19 cellular contexts compared by ENCODE assay signal in genomic region chr22:41124086-41124485, GRCh38. TPM values are rescaled to one million over a fixed set of nuclear protein-coding genes. Genes with fewer than 3 reads are reported as not detected.
DNase-seq lines count a peak whose midpoint lies in the region; ATAC-seq, FAIRE-seq and TF ChIP-seq lines count a peak whose summit lies in the region.
"Had no signal": no experiment of that assay in that cellular context is flagged by ENCODE, and none has a peak within 500 bp of the region (broad histone marks: within the 10 kb centered on the region; RNA-seq: fewer than 3 reads in every experiment).

No MANE protein-coding gene starts in this region.

- H3K79me2 ChIP-seq in HepG2 (ENCODE audit: insufficient read depth, low read length) = peaks cover 37% of the 10 kb centered on the region

- no peak for FAIRE-seq in HepG2 (lab: Jason Lieb, UNC)
- FAIRE-seq: A204.1, D721Med, G401.6, GM12891, GM19239, H1 had no signal

- no peak overlapping the region for H3K4me3 Mint-ChIP-seq in progenitor cell of endocrine pancreas (ENCODE audit: low read depth)
- H3K4me3 Mint-ChIP-seq: CD4-positive, alpha-beta T cell; H9 had no signal

- H3K36me3 Mint-ChIP-seq in progenitor cell of endocrine pancreas (ENCODE audit: insufficient read depth) = peaks cover 27% of the 10 kb centered on the region

- in situ Hi-C loops in HepG2 (cut with HindIII; ENCODE audit: extremely low pct_ligation_motif_present, low pct_unique_long_range_greater_than_20kb) = no loop called here

- no TSS peak for BruUV-seq in HepG2 (replicated peaks; lab: Mats Ljungman, UMichigan)

- DNase-seq in HepG2 (ENCODE audit: low spot score) (no peak), right lobe of liver (no peak), RWPE2 (ENCODE audit: low spot score) (no peak), left lobe of liver (ENCODE audit: low spot score) (no peak), progenitor cell of endocrine pancreas (ENCODE audit: low spot score, unreplicated experiment) (no peak), T1000 (lab: John Stamatoyannopoulos, UW) (no peak)
- no peak for DNase-seq in stimulated activated CD4-positive, alpha-beta T cell treated with anti-CD3 and anti-CD28 coated beads, Interleukin-1b, Interleukin-23, amount 100 ng/mL, for 48 hours
- DNase-seq: ACHN; Caco-2; CD4-positive, alpha-beta T cell; H9 had no signal

- CTCF ChIA-PET in HepG2 (lab: Yijun Ruan, JAX; ENCODE audit: low intra/inter-chr PET ratio, low total read pairs) = no interaction called here

- no peaks in the 10 kb centered on the region for H3K9me3 Mint-ChIP-seq in progenitor cell of endocrine pancreas (ENCODE audit: low read depth)
- H3K9me3 Mint-ChIP-seq: CD4-positive, alpha-beta T cell; H9 had no signal

- TF ChIP-seq RAD21 in HepG2 (CRISPR knock-in tag; IDR thresholded peaks at IDR 0.05) = no peak

- no peak overlapping the region for H3K4me2 ChIP-seq in HepG2 (ENCODE audit: low read depth, low read length)

- H3K36me3 ChIP-seq in HepG2 (replicated peaks in 1 of 2; ENCODE audit: control insufficient read depth in 1 of 2, insufficient read depth in 2 of 2, low read length in 2 of 2) = peaks cover 17 to 51% of the 10 kb centered on the region in 2 experiments
- H3K36me3 ChIP-seq in right lobe of liver = peaks cover 10 to 48% (median 24%) of the 10 kb centered on the region in 4 donors
- peaks cover 79% of the 10 kb centered on the region for H3K36me3 ChIP-seq in RWPE2 (ENCODE audit: low read depth)

- peak overlapping the region; percentile 64 for H3K27ac Mint-ChIP-seq in progenitor cell of endocrine pancreas
- H3K27ac Mint-ChIP-seq: H9 had no signal

- POLR2A ChIA-PET in HepG2 (lab: Yijun Ruan, JAX) = no interaction called here

- no peaks in the 10 kb centered on the region for H3K9me3 ChIP-seq in HepG2 (ENCODE audit: low read length)
- H3K9me3 ChIP-seq in right lobe of liver = no peaks in the 10 kb centered on the region
- H3K9me3 ChIP-seq in RWPE2 (ENCODE audit: severe bottlenecking) = no peaks in the 10 kb centered on the region
- H3K9me3 ChIP-seq: Caco-2 had no signal

- intact Hi-C loops in HepG2 (cut with micrococcal nuclease; ENCODE audit: unreplicated experiment) (no loop called here), right lobe of liver (cut with DNase I) (no loop called here)

- H3K27ac ChIP-seq in HepG2 (ENCODE audit: extremely low read length, insufficient read depth, low read length) (no peak overlapping the region), right lobe of liver (no peak overlapping the region), RWPE2 (ENCODE audit: poor library complexity, severe bottlenecking) (peak overlapping the region; percentile 55)
- H3K27ac ChIP-seq: C4-2B had no signal

- ATAC-seq in HepG2 = no peak
- ATAC-seq in right lobe of liver = no peak
- ATAC-seq in RWPE2 (ENCODE audit: low read depth) = no peak
- peak; percentile 21 for ATAC-seq in left lobe of liver
- ATAC-seq in HG02588 (IDR thresholded peaks at IDR 0.05; ENCODE audit: unreplicated experiment) = no peak

- WGBS in HepG2 (ENCODE audit: low lambda C conversion rate) = 98% methylated on average over 9 of the region's 9 CpGs
- 92% methylated on average over 9 of the region's 9 CpGs for WGBS in right lobe of liver (ENCODE audit: insufficient coverage, low coverage, low lambda C conversion rate, missing lambda C conversion rate)

- no peaks in the 10 kb centered on the region for H3K4me1 ChIP-seq in HepG2 (ENCODE audit: insufficient read depth, low read length)
- H3K4me1 ChIP-seq in right lobe of liver = no peaks in the 10 kb centered on the region
- H3K4me1 ChIP-seq in RWPE2 (ENCODE audit: insufficient read depth, poor library complexity, severe bottlenecking) = peaks cover 15% of the 10 kb centered on the region
- H3K4me1 ChIP-seq: Caco-2 had no signal

- TF ChIP-seq POLR2A in HepG2 (IDR thresholded peaks at IDR 0.05; ENCODE audit: insufficient read depth in 1 of 2, low read depth in 2 of 2, low read length in 2 of 2) = no peak
- TF ChIP-seq POLR2A in right lobe of liver (IDR thresholded peaks at IDR 0.05) = no peak

- 0 out of 2 replicates have a peak, but pooled peaks cover 6% of the 10 kb centered on the region for H4K20me1 ChIP-seq in HepG2 (ENCODE audit: insufficient read depth, low read length)

- peaks cover 2% of the 10 kb centered on the region for H3K4me1 Mint-ChIP-seq in progenitor cell of endocrine pancreas (ENCODE audit: low read depth)

- H3K4me3 ChIP-seq in HepG2 (replicated peaks in 1 of 3; ENCODE audit: insufficient read depth in 1 of 3, low read depth in 2 of 3, low read length in 3 of 3) (no peak overlapping the region), right lobe of liver (no peak overlapping the region), RWPE2 (ENCODE audit: severe bottlenecking) (no peak overlapping the region)

- TF ChIP-seq CTCF in HepG2 (CRISPR knock-in tag; IDR thresholded peaks at IDR 0.05) (no peak), right lobe of liver (IDR thresholded peaks at IDR 0.05) (no peak), RWPE2 (IDR thresholded peaks at IDR 0.05; ENCODE audit: poor library complexity, severe bottlenecking) (no peak), progenitor cell of endocrine pancreas (IDR thresholded peaks at IDR 0.05; ENCODE audit: unreplicated experiment) (no peak)

- H3K9ac ChIP-seq in HepG2 (ENCODE audit: insufficient read depth, low read depth, low read length) = no peak overlapping the region

- TF ChIP-seq EP300 in HepG2 (IDR thresholded peaks at IDR 0.05; ENCODE audit: low read depth in 2 of 2, low read length in 2 of 2) (no peak), HepG2 (CRISPR knock-in tag; IDR thresholded peaks at IDR 0.05; ENCODE audit: borderline replicate concordance) (no peak)

- H3K27me3 ChIP-seq in HepG2 (ENCODE audit: control insufficient read depth in 1 of 2, insufficient read depth in 2 of 2, low read length in 2 of 2) (no peaks in the 10 kb centered on the region), right lobe of liver (no peaks in the 10 kb centered on the region), RWPE2 (ENCODE audit: insufficient read depth, poor library complexity, severe bottlenecking) (no peaks in the 10 kb centered on the region)

- H2AFZ ChIP-seq in HepG2 (ENCODE audit: low read length) = no peak overlapping the region

- no peaks in the 10 kb centered on the region for H3K27me3 Mint-ChIP-seq in progenitor cell of endocrine pancreas
- H3K27me3 Mint-ChIP-seq: CD4-positive, alpha-beta T cell had no signal

TF ChIP-seq in HepG2, 621 proteins besides CTCF, POLR2A, EP300 and RAD21:
- TF ChIP-seq KLF16 (CRISPR knock-in tag; IDR thresholded peaks at IDR 0.05) = no peak
- no peak for TF ChIP-seq THRA (CRISPR knock-in tag; IDR thresholded peaks at IDR 0.05; ENCODE audit: borderline replicate concordance)
- TF ChIP-seq RBM22 (optimal IDR thresholded peaks at IDR 0.05; ENCODE audit: low read length) = peak; percentile 62
- no peak for TF ChIP-seq ZNF17 (CRISPR knock-in tag; IDR thresholded peaks at IDR 0.05)
- TF ChIP-seq TBP (CRISPR knock-in tag; IDR thresholded peaks at IDR 0.05) = no peak
- no peak for TF ChIP-seq CCDC6 (CRISPR knock-in tag; IDR thresholded peaks at IDR 0.05)
- TF ChIP-seq SRSF1 (optimal IDR thresholded peaks at IDR 0.05; ENCODE audit: low read depth, low read length) = no peak
- no peak for TF ChIP-seq CAMTA2 (CRISPR knock-in tag; IDR thresholded peaks at IDR 0.05; ENCODE audit: borderline replicate concordance)

RNA-seq across cellular contexts. Expression of gene EP300, which starts 31.7 kb away (rescaled TPM):
- total RNA-seq in HepG2 (2016; rRNA removed; fragmentation: Illumina TruSeq; extraction: Trizol) = 14.9 and 30.9 TPM in 2 replicates
- 22.1 and 25.3 TPM in 2 replicates for total RNA-seq in HepG2 (2016; cell fraction: cytosol; rRNA removed; fragmentation: Illumina TruSeq; extraction: Trizol; ENCODE audit: low read depth)
- total RNA-seq in HepG2 (2016; cell fraction: insoluble cytoplasmic fraction; rRNA removed; fragmentation: Illumina TruSeq; extraction: Trizol) = 14.4 and 25.6 TPM in 2 replicates
- total RNA-seq in HepG2 (2016; cell fraction: membrane; rRNA removed; fragmentation: Illumina TruSeq; extraction: Trizol) = 15.9 and 22.0 TPM in 2 replicates
- total RNA-seq in HepG2 (2016; cell fraction: nucleus; rRNA removed; fragmentation: Illumina TruSeq; extraction: Trizol) = 38.0 and 49.0 TPM in 2 replicates
- 13.6 and 15.3 TPM in 2 replicates for polyA plus RNA-seq in HepG2 (2011; rRNA removed)
- 5.2 and 8.5 TPM in 2 replicates for polyA plus RNA-seq in HepG2 (2011; cell fraction: cytosol; rRNA removed)
- polyA plus RNA-seq in HepG2 (2011; cell fraction: nucleus; rRNA removed) = 33.5 and 39.2 TPM in 2 replicates
- 29.8 and 32.4 TPM in 2 replicates for polyA plus RNA-seq in HepG2 (2012)
- polyA plus RNA-seq in HepG2 (2016; cell fraction: cytosol; fragmentation: Illumina TruSeq; extraction: Trizol; ENCODE audit: low read depth) = 0.42 and 0.45 TPM in 2 replicates
- polyA plus RNA-seq in HepG2 (2016; cell fraction: insoluble cytoplasmic fraction; fragmentation: Illumina TruSeq; extraction: Trizol; ENCODE audit: low read depth) = 10.3 and 16.2 TPM in 2 replicates
- polyA plus RNA-seq in HepG2 (2016; cell fraction: membrane; fragmentation: Illumina TruSeq; extraction: Trizol; ENCODE audit: low read depth) = 1.1 and 1.3 TPM in 2 replicates
- 42.6 and 45.3 TPM in 2 replicates for polyA plus RNA-seq in HepG2 (2016; cell fraction: nucleus; fragmentation: Illumina TruSeq; extraction: Trizol; ENCODE audit: insufficient read depth, low read depth)
- polyA minus RNA-seq in HepG2 (2011; rRNA and poly(A)+ RNA removed; ENCODE audit: low replicate concordance) = 49.2 and 106 TPM in 2 replicates
- polyA minus RNA-seq in HepG2 (2011; cell fraction: cytosol; rRNA and poly(A)+ RNA removed) = 35.1 and 35.6 TPM in 2 replicates
- polyA minus RNA-seq in HepG2 (2011; cell fraction: nucleus; rRNA and poly(A)+ RNA removed) = 77.9 and 102 TPM in 2 replicates
- total RNA-seq in right lobe of liver = 100 to 1,000 TPM in 1 of 6 experiments, 10 to 100 TPM in 5; 23.1 to 121 (median 31.3) TPM
- total RNA-seq in left lobe of liver = 24.4 TPM
- 134 and 143 TPM in 2 replicates for total RNA-seq in progenitor cell of endocrine pancreas
